In genomic region chr12:131233737-131234474, GRCh38 we compare ENCODE assay signal across 12 cellular contexts.
"Had no signal": no experiment of that assay in that cellular context is flagged by ENCODE, and none has a peak within 500 bp of the region (broad histone marks: within the 10 kb centered on the region; RNA-seq: fewer than 3 reads in every experiment).

No MANE protein-coding gene starts in this region.

- ATAC-seq: gastrocnemius medialis; stimulated activated effector memory CD8-positive, alpha-beta T cell treated with anti-CD3 and anti-CD28 coated beads, Interleukin-12 subunit alpha, Interleukin-12 subunit beta, amount 100 ng/mL, for 72 hours had no signal

- H3K9me3 ChIP-seq: gastrocnemius medialis had no signal

- H3K4me3 ChIP-seq: gastrocnemius medialis, left ventricle myocardium inferior, skin epidermis, tibial nerve had no signal

- H3K27ac ChIP-seq: gastrocnemius medialis, left ventricle myocardium inferior, parathyroid adenoma, skin epidermis, tibial nerve had no signal

- H3K36me3 ChIP-seq: gastrocnemius medialis, left ventricle myocardium inferior, tibial nerve had no signal

- H3K4me1 ChIP-seq: gastrocnemius medialis, tibial nerve had no signal

- DNase-seq: activated CD4-positive, alpha-beta T cell treated with anti-CD3 and anti-CD28 coated beads, Interleukin-2, amount 10 ng/mL, durations not matched to agents 24 days and 14 days; activated naive CD4-positive, alpha-beta T cell treated with anti-CD3 and anti-CD28 coated beads for 36 hours; effector CD4-positive, alpha-beta T cell; gastrocnemius medialis; islet precursor cell; left ventricle myocardium inferior; mesendoderm; T-helper 1 cell had no signal

- H3K9ac ChIP-seq: parathyroid adenoma had no signal

- H2AFZ ChIP-seq: parathyroid adenoma had no signal
